Comparison of ENCODE assay signal across 9 cellular contexts in the genomic region with DNA sequence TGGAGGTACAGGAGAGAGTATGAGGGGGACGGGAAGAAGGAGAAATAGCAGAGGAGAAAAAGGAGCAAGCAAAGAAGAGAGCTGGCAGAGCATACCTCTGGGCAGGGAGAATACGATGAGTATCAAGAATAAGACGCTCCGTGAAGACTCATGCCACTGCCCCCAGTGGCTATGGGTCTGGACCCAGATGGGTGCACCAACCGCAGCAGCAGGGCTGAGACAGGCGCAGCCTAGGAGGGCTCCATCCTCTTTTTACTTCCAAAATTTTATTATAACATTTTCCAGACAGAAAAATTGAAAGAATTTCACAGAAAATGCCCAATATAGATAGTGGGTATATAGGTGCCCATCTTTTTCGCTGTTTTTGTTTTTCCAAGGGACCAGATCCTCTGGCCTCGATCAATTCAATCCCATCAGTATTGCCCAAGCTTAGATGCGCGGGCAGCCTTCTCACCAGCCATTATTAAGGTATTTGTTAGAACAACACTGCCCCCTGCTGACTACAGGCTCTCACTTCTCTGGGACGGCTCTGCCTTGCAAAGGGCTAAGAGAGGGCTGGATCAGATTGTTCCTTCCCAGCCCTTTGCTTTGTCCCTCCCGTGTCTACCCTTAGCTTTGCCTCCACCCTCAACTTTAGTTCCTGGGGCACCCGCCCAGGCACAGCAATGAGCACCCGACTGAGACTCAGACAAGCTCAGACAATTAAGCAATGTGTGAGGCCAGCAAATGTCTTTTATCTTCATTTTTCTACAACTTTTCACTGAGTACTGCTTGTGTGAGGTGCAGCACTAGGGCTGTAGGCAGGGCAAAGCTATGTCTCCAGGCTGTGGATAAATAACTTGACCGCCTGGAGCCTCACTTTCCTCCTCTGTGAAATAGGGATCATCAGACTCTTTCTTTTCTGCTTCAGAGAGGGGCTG. TPM values are rescaled to one million over a fixed set of nuclear protein-coding genes. Genes with fewer than 3 reads are reported as not detected.
DNase-seq lines count a peak whose midpoint lies in the region; ATAC-seq and TF ChIP-seq lines count a peak whose summit lies in the region.
"Had no signal": no experiment of that assay in that cellular context is flagged by ENCODE, and none has a peak within 500 bp of the region (broad histone marks: within the 10 kb centered on the region; RNA-seq: fewer than 3 reads in every experiment).

No MANE protein-coding gene starts in this region.

- WGBS in lung, 2 donors, result 36 to 41% methylated on average over 15 of the region's 15 CpGs

- peaks cover 5% of the 10 kb centered on the region; the same call in 1 of the 2 replicates for H3K4me1 ChIP-seq in BE2C
- no peaks in the 10 kb centered on the region for H3K4me1 ChIP-seq in lung (ENCODE audit: control insufficient read depth in 2 of 2, insufficient read depth in 2 of 2, low read length in 2 of 2)

- H3K4me1 Mint-ChIP-seq in activated CD4-positive, alpha-beta T cell treated with anti-CD3 and anti-CD28 coated beads, Interleukin-2, amount 10 ng/mL, durations not matched to agents 24 days and 14 days, result peaks cover 23% of the 10 kb centered on the region

- peak; percentile 88 for DNase-seq in BE2C
- peak; percentile 48 for DNase-seq in GM19240 (ENCODE audit: insufficient read length, low spot score)
- DNase-seq in NCI-H460 (ENCODE audit: extremely low read depth, low read depth), result peak; percentile 81
- DNase-seq in activated CD4-positive, alpha-beta T cell treated with anti-CD3 and anti-CD28 coated beads, Interleukin-2, amount 10 ng/mL, durations not matched to agents 24 days and 14 days, result peak; percentile 93
- peak; percentile 53 to 94 (median 82) for DNase-seq in dorsolateral prefrontal cortex
- DNase-seq in lung (ENCODE audit: low spot score), result peak; percentile 82
- DNase-seq in stimulated activated CD8-positive, alpha-beta memory T cell treated with anti-CD3 and anti-CD28 coated beads, Interleukin-12 subunit alpha, Interleukin-12 subunit beta, amount 100 ng/mL, for 4 hours (ENCODE audit: low read depth), result peak; percentile 21

- H3K27me3 Mint-ChIP-seq in activated CD4-positive, alpha-beta T cell treated with anti-CD3 and anti-CD28 coated beads, Interleukin-2, amount 10 ng/mL, durations not matched to agents 24 days and 14 days, result peaks cover 39% of the 10 kb centered on the region

- ATAC-seq in HG03354 (IDR thresholded peaks at IDR 0.05; ENCODE audit: poor library complexity, severe bottlenecking, unreplicated experiment), result peak; percentile 93
- peak; percentile 73 for ATAC-seq in lung (ENCODE audit: insufficient read depth, low FRiP score)

- peak; percentile 85 for TF ChIP-seq CTCF in BE2C (IDR thresholded peaks at IDR 0.05; ENCODE audit: low read depth, low read length)
- TF ChIP-seq CTCF in dorsolateral prefrontal cortex (IDR thresholded peaks at IDR 0.05 in 54 of 56, conservative IDR thresholded peaks at IDR 0.05 in 2 of 56; ENCODE audit: low read depth in 1 of 56, partially characterized antibody in 56 of 56), result peak; percentile 42 to 95 (median 87)
- TF ChIP-seq CTCF in lung (IDR thresholded peaks at IDR 0.05; ENCODE audit: control extremely low read depth, extremely low read depth), result peak; percentile 43

- H3K4me3 ChIP-seq in BE2C (ENCODE audit: low read depth, low read length) (no peak overlapping the region), dorsolateral prefrontal cortex (no peak overlapping the region), lung (no peak overlapping the region)

- H3K9me3 Mint-ChIP-seq in activated CD4-positive, alpha-beta T cell treated with anti-CD3 and anti-CD28 coated beads, Interleukin-2, amount 10 ng/mL, durations not matched to agents 24 days and 14 days, result no peaks in the 10 kb centered on the region
- H3K9me3 Mint-ChIP-seq: IgD-negative memory B cell had no signal

- H3K27ac ChIP-seq in dorsolateral prefrontal cortex (no peak overlapping the region), lung (ENCODE audit: low read depth in 1 of 2, low read length in 1 of 2) (no peak overlapping the region)

- no peaks in the 10 kb centered on the region for H3K36me3 Mint-ChIP-seq in activated CD4-positive, alpha-beta T cell treated with anti-CD3 and anti-CD28 coated beads, Interleukin-2, amount 10 ng/mL, durations not matched to agents 24 days and 14 days (ENCODE audit: low read depth)
- H3K36me3 Mint-ChIP-seq: IgD-negative memory B cell had no signal

- intact Hi-C loops in activated CD4-positive, alpha-beta T cell treated with anti-CD3 and anti-CD28 coated beads, Interleukin-2, amount 10 ng/mL, durations not matched to agents 24 days and 14 days (cut with micrococcal nuclease), result loop anchor here (1.0 to 10.0 kb wide), 4 partner anchors 211 to 363 kb away; partner anchors contain the start of gene UTP25
- intact Hi-C loops in dorsolateral prefrontal cortex (cut with DNase I), result loop anchor here (2.0 to 10.0 kb wide), 2 partner anchors 317 to 361 kb away; no protein-coding TSS in a partner anchor

- no peak overlapping the region for H3K27ac Mint-ChIP-seq in activated CD4-positive, alpha-beta T cell treated with anti-CD3 and anti-CD28 coated beads, Interleukin-2, amount 10 ng/mL, durations not matched to agents 24 days and 14 days
- H3K27ac Mint-ChIP-seq: IgD-negative memory B cell had no signal

- no peaks in the 10 kb centered on the region for H3K36me3 ChIP-seq in BE2C
- no peaks in the 10 kb centered on the region for H3K36me3 ChIP-seq in lung (ENCODE audit: control insufficient read depth in 2 of 2, insufficient read depth in 2 of 2, low read length in 2 of 2)

- H3K9me3 ChIP-seq in BE2C (no peaks in the 10 kb centered on the region), lung (ENCODE audit: control insufficient read depth in 2 of 2, insufficient read depth in 1 of 2, low read length in 1 of 2) (no peaks in the 10 kb centered on the region)

- H3K4me3 Mint-ChIP-seq in activated CD4-positive, alpha-beta T cell treated with anti-CD3 and anti-CD28 coated beads, Interleukin-2, amount 10 ng/mL, durations not matched to agents 24 days and 14 days, result no peak overlapping the region
- H3K4me3 Mint-ChIP-seq: IgD-negative memory B cell had no signal

- H3K27me3 ChIP-seq in BE2C (peaks cover 6% of the 10 kb centered on the region; the same call in 1 of the 2 replicates), dorsolateral prefrontal cortex (peaks cover 0 to 5% (median 0%) of the 10 kb centered on the region in 45 donors), lung (ENCODE audit: control insufficient read depth, insufficient read depth) (no peaks in the 10 kb centered on the region)

RNA-seq across cellular contexts. Expression of gene CAMK1G, which starts 17.5 kb away (rescaled TPM):
- not detected for polyA plus RNA-seq in BE2C (2012; ENCODE audit: insufficient read depth, insufficient read length, low read depth)
- not detected in 2 replicates for total RNA-seq in NCI-H460 (2014; rRNA removed; shearing (Covaris generic))
- not detected in 2 replicates for polyA plus RNA-seq in NCI-H460 (2014; cell fraction: nucleus; rRNA removed)
- total RNA-seq in activated CD4-positive, alpha-beta T cell treated with anti-CD3 and anti-CD28 coated beads, Interleukin-2, amount 10 ng/mL, durations not matched to agents 24 days and 14 days, result 0.54 TPM in 1 of 2 replicates, not detected in the other
- total RNA-seq in dorsolateral prefrontal cortex (100 to 1,000 TPM in 8 of 120 experiments, 10 to 100 TPM in 112; 18.6 to 116 (median 67.4) TPM), lung (1 to 10 TPM in 1 of 2 donors, not detected in 1; 2.4 TPM)
- polyA plus RNA-seq in lung, result under 1 TPM; 0.14 to 0.80 TPM
- polyA plus RNA-seq: IgD-negative memory B cell had no signal

Comparison
In these comparisons a context has a peak if more than half of its experiments do, and no peak if none do; other contexts are left out.
1. DNase-seq: peak in every context shown above with its lines; median percentile 93 in activated CD4-positive, alpha-beta T cell treated with anti-CD3 and anti-CD28 coated beads, Interleukin-2, amount 10 ng/mL, durations not matched to agents 24 days and 14 days; 88 in BE2C; 82 in dorsolateral prefrontal cortex; 82 in lung; 81 in NCI-H460; 48 in GM19240; 21 in stimulated activated CD8-positive, alpha-beta memory T cell treated with anti-CD3 and anti-CD28 coated beads, Interleukin-12 subunit alpha, Interleukin-12 subunit beta, amount 100 ng/mL, for 4 hours.
2. RNA of gene CAMK1G, which starts 17.5 kb away (total RNA-seq): 18.6 to 116 TPM in dorsolateral prefrontal cortex; 2.4 TPM in lung, 0.54 TPM in activated CD4-positive, alpha-beta T cell treated with anti-CD3 and anti-CD28 coated beads, Interleukin-2, amount 10 ng/mL, durations not matched to agents 24 days and 14 days and not detected in NCI-H460; every median in the first group is over 4 times any median in the second.
3. Peak in every context shown above with its lines, with median percentiles within 50 percentile points of each other: CTCF ChIP-seq.